Comparison of ENCODE assay signal across 1 cellular context in the genomic region with DNA sequence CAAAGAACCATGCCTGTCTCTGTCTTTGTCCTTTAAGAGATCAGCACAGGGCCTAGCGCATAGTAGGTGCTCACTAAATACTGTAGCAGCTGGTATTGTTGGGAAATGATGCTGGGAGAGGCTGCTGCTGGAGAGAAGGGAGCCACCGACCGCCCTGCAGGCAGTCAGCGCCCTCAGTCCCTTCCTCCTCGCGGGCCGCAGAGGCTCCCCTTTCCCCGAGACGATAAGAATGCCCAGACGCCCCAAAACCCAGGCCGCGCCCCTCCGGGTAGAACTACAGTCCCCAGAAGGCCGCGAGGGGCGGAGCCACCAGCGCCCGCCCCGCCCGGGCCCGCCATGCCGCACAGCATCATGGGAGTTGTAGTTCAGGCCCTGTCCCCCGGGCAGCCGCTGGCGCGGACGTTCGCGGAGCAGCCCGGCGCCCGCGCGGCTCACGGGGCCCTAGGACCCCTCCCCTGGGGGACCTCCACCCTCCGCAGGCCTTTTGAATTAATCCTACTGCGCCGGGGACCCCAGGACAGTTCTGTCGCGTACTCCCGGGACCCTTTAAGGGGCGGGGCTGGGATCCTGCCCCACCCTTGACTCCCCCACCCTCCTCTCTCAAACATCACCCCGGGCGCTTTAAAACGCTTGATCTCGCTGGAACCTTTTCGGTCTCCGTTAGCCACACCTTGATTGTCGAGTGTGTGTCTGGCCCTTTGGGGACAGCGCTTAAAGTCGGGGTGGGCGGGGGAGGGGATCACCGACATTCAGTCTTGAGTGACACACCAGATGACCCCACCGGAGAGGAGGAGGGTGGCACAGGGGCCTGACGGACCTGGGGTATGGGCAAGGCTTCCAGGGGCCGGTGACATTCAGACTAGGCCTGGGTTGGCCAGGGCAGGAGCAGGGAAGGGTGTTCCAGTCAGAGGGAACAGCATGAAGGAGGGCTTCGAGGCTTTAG.
TF ChIP-seq lines count a peak whose summit lies in the region.

No MANE protein-coding gene starts in this region.

TF ChIP-seq in GM12878, 131 proteins besides CTCF, POLR2A, EP300 and RAD21 (continues in another document):
- TF ChIP-seq RCOR1 (conservative IDR thresholded peaks at IDR 0.05; ENCODE audit: low read depth, low read length) (no peak), KLF5 (IDR thresholded peaks at IDR 0.05; ENCODE audit: partially characterized antibody) (no peak), CBX3 (IDR thresholded peaks at IDR 0.05; ENCODE audit: borderline replicate concordance, low read depth) (no peak), EGR1 (IDR thresholded peaks at IDR 0.05; ENCODE audit: borderline replicate concordance in 1 of 2, low read depth in 2 of 2, low read length in 2 of 2) (no peak), POLR2AphosphoS5 (IDR thresholded peaks at IDR 0.05; ENCODE audit: low read length) (no peak), NKRF (conservative IDR thresholded peaks at IDR 0.05) (no peak), RUNX3 (IDR thresholded peaks at IDR 0.05; ENCODE audit: low read length) (0 out of 2 replicates have a peak, but pooled peaks have one; percentile 10), ATF2 (IDR thresholded peaks at IDR 0.05; ENCODE audit: low read length) (no peak), KDM1A (IDR thresholded peaks at IDR 0.05; ENCODE audit: borderline replicate concordance) (no peak), SMARCA5 (IDR thresholded peaks at IDR 0.05) (no peak), SPI1 (IDR thresholded peaks at IDR 0.05; ENCODE audit: borderline replicate concordance, insufficient read depth, low read depth, low read length) (no peak), CHD2 (IDR thresholded peaks at IDR 0.05; ENCODE audit: borderline replicate concordance, low read depth, low read length) (peak; percentile 59; the same call in 1 of the 2 replicates), TCF12 (IDR thresholded peaks at IDR 0.05; ENCODE audit: low read depth, low read length) (no peak), EZH2 (IDR thresholded peaks at IDR 0.05; ENCODE audit: borderline replicate concordance, control insufficient read depth, low read depth, low read length) (no peak), SIN3A (IDR thresholded peaks at IDR 0.05; ENCODE audit: low read depth, low read length) (no peak), TARDBP (IDR thresholded peaks at IDR 0.05; ENCODE audit: borderline replicate concordance) (peak; percentile 93), ZNF687 (IDR thresholded peaks at IDR 0.05) (no peak), ZSCAN29 (IDR thresholded peaks at IDR 0.05) (no peak), FOXM1 (IDR thresholded peaks at IDR 0.05; ENCODE audit: low read depth, low read length) (no peak), GATAD2B (conservative IDR thresholded peaks at IDR 0.05; ENCODE audit: low read depth) (0 out of 2 replicates have a peak, but pooled peaks have one; percentile 29), ZNF622 (IDR thresholded peaks at IDR 0.05) (no peak), CREB1 (IDR thresholded peaks at IDR 0.05; ENCODE audit: low read depth) (peak; percentile 58; the same call in 1 of the 2 replicates), ATF7 (IDR thresholded peaks at IDR 0.05; ENCODE audit: low read depth) (no peak), IKZF1 (conservative IDR thresholded peaks at IDR 0.05) (peak; percentile 98), YY1 (IDR thresholded peaks at IDR 0.05; ENCODE audit: low read depth, low read length) (peak; percentile 99), PAX8 (IDR thresholded peaks at IDR 0.05) (no peak), SMAD1 (IDR thresholded peaks at IDR 0.05; ENCODE audit: low read depth, partially characterized antibody) (no peak), STAT1 (conservative IDR thresholded peaks at IDR 0.05) (no peak), NR2C1 (IDR thresholded peaks at IDR 0.05) (peak; percentile 54; the same call in 1 of the 2 replicates), BMI1 (IDR thresholded peaks at IDR 0.05; ENCODE audit: borderline replicate concordance) (no peak), PAX5 (IDR thresholded peaks at IDR 0.05; ENCODE audit: borderline replicate concordance, low read depth, low read length) (no peak), IRF4 (IDR thresholded peaks at IDR 0.05; ENCODE audit: low read depth, low read length) (no peak), CREM (IDR thresholded peaks at IDR 0.05; ENCODE audit: low read depth) (peak; percentile 77), CBX5 (IDR thresholded peaks at IDR 0.05; ENCODE audit: low read depth) (no peak), ETV6 (conservative IDR thresholded peaks at IDR 0.05 in 1 of 2, IDR thresholded peaks at IDR 0.05 in 1 of 2; ENCODE audit: borderline replicate concordance in 1 of 2, low read depth in 1 of 2) (no peak), NFIC (IDR thresholded peaks at IDR 0.05; ENCODE audit: low read depth, low read length) (no peak), FOS (IDR thresholded peaks at IDR 0.05; ENCODE audit: borderline replicate concordance, extremely low read depth, insufficient read length) (no peak), GABPA (IDR thresholded peaks at IDR 0.05; ENCODE audit: low read depth) (no peak), YBX1 (IDR thresholded peaks at IDR 0.05) (no peak)
- TF ChIP-seq, protein P1, sequence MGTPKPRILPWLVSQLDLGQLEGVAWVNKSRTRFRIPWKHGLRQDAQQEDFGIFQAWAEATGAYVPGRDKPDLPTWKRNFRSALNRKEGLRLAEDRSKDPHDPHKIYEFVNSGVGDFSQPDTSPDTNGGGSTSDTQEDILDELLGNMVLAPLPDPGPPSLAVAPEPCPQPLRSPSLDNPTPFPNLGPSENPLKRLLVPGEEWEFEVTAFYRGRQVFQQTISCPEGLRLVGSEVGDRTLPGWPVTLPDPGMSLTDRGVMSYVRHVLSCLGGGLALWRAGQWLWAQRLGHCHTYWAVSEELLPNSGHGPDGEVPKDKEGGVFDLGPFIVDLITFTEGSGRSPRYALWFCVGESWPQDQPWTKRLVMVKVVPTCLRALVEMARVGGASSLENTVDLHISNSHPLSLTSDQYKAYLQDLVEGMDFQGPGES (IDR thresholded peaks at IDR 0.05) = no peak
- TF ChIP-seq, protein P2, sequence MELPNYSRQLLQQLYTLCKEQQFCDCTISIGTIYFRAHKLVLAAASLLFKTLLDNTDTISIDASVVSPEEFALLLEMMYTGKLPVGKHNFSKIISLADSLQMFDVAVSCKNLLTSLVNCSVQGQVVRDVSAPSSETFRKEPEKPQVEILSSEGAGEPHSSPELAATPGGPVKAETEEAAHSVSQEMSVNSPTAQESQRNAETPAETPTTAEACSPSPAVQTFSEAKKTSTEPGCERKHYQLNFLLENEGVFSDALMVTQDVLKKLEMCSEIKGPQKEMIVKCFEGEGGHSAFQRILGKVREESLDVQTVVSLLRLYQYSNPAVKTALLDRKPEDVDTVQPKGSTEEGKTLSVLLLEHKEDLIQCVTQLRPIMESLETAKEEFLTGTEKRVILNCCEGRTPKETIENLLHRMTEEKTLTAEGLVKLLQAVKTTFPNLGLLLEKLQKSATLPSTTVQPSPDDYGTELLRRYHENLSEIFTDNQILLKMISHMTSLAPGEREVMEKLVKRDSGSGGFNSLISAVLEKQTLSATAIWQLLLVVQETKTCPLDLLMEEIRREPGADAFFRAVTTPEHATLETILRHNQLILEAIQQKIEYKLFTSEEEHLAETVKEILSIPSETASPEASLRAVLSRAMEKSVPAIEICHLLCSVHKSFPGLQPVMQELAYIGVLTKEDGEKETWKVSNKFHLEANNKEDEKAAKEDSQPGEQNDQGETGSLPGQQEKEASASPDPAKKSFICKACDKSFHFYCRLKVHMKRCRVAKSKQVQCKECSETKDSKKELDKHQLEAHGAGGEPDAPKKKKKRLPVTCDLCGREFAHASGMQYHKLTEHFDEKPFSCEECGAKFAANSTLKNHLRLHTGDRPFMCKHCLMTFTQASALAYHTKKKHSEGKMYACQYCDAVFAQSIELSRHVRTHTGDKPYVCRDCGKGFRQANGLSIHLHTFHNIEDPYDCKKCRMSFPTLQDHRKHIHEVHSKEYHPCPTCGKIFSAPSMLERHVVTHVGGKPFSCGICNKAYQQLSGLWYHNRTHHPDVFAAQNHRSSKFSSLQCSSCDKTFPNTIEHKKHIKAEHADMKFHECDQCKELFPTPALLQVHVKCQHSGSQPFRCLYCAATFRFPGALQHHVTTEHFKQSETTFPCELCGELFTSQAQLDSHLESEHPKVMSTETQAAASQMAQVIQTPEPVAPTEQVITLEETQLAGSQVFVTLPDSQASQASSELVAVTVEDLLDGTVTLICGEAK (IDR thresholded peaks at IDR 0.05; ENCODE audit: borderline replicate concordance) = no peak
- TF ChIP-seq, protein P3, sequence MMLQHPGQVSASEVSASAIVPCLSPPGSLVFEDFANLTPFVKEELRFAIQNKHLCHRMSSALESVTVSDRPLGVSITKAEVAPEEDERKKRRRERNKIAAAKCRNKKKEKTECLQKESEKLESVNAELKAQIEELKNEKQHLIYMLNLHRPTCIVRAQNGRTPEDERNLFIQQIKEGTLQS (IDR thresholded peaks at IDR 0.05; ENCODE audit: borderline replicate concordance, extremely low read depth, low read depth, low read length) = no peak
- TF ChIP-seq, protein P4, sequence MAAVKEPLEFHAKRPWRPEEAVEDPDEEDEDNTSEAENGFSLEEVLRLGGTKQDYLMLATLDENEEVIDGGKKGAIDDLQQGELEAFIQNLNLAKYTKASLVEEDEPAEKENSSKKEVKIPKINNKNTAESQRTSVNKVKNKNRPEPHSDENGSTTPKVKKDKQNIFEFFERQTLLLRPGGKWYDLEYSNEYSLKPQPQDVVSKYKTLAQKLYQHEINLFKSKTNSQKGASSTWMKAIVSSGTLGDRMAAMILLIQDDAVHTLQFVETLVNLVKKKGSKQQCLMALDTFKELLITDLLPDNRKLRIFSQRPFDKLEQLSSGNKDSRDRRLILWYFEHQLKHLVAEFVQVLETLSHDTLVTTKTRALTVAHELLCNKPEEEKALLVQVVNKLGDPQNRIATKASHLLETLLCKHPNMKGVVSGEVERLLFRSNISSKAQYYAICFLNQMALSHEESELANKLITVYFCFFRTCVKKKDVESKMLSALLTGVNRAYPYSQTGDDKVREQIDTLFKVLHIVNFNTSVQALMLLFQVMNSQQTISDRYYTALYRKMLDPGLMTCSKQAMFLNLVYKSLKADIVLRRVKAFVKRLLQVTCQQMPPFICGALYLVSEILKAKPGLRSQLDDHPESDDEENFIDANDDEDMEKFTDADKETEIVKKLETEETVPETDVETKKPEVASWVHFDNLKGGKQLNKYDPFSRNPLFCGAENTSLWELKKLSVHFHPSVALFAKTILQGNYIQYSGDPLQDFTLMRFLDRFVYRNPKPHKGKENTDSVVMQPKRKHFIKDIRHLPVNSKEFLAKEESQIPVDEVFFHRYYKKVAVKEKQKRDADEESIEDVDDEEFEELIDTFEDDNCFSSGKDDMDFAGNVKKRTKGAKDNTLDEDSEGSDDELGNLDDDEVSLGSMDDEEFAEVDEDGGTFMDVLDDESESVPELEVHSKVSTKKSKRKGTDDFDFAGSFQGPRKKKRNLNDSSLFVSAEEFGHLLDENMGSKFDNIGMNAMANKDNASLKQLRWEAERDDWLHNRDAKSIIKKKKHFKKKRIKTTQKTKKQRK (IDR thresholded peaks at IDR 0.05; ENCODE audit: low read depth, low read length) = no peak
